Comparison of ENCODE assay signal across 17 cellular contexts in the genomic region with DNA sequence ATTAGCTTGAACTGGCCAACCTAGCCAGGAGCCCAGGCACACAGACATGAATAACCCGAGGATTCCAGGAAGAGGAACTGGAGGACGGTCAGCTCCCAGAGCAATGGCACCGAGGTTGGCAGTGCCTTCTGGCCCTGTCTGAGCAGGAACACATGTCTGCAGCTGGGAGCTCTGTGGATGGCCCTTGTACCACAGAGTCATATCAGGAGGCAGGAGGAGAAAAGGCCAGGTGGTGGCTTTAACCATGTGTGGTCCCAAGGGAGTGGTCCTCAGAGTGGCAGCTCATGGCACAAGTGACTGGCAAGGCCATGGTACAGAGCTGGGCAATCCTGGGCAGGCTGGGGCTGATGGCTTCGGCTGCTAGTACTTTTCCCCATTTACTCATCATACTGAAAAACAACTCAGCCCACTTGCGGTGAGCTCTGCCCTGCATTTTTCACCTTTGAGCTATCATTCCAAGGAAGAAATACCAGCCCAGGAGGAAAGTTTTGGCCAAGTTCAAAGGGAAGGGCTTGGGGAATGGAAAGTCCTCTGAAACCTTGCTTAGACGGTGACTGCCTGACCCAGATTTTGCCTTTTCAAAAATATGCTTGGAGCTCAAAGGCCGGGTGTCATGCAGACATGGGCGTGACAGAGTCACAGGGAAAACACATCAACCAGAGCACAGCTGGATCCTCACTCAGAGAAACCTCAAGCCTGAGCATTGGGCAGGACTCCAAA. TPM values are rescaled to one million over a fixed set of nuclear protein-coding genes. Genes with fewer than 3 reads are reported as not detected.
DNase-seq lines count a peak whose midpoint lies in the region; ATAC-seq and TF ChIP-seq lines count a peak whose summit lies in the region.
"Had no signal": no experiment of that assay in that cellular context is flagged by ENCODE, and none has a peak within 500 bp of the region (broad histone marks: within the 10 kb centered on the region; RNA-seq: fewer than 3 reads in every experiment).

No MANE protein-coding gene starts in this region.

- no peak for DNase-seq in Right ventricle myocardium inferior (ENCODE audit: missing footprints)
- DNase-seq in right cardiac atrium = no peak
- peak; percentile 53 to 70 for DNase-seq in SJCRH30
- DNase-seq in kidney tubule cell (ENCODE audit: low spot score) = peak; percentile 41
- DNase-seq in tibial nerve (ENCODE audit: low spot score in 2 of 2) = peak; percentile 35 to 50
- no peak for DNase-seq in stimulated activated naive CD4-positive, alpha-beta T cell treated with Interleukin-2 at 50 U/mL for 16 hours (lab: John Stamatoyannopoulos, UW)
- no peak for DNase-seq in NCI-H1105 treated with DMSO at 0.1 percent for 48 hours (lab: John Stamatoyannopoulos, UW)
- DNase-seq: activated effector memory CD4-positive, alpha-beta T cell treated with anti-CD3 and anti-CD28 coated beads, Interleukin-2, amount 50 U/mL, for 16 hours; Caco-2; endodermal cell; Karpas-422; NCI-H446 treated with DMSO at 0.1 percent for 48 hours; upper lobe of right lung had no signal

- H3K9me3 ChIP-seq in right cardiac atrium (ENCODE audit: control insufficient read depth, low read length) (no peaks in the 10 kb centered on the region), SJCRH30 (replicated peaks) (no peaks in the 10 kb centered on the region), tibial nerve (no peaks in the 10 kb centered on the region)
- H3K9me3 ChIP-seq: A549, Caco-2, neutrophil, upper lobe of right lung had no signal

- ATAC-seq in Right ventricle myocardium inferior = peak; percentile 69
- ATAC-seq in right cardiac atrium = no peak
- ATAC-seq in GM21381 (IDR thresholded peaks at IDR 0.05; ENCODE audit: unreplicated experiment) = no peak
- ATAC-seq: A549, upper lobe of right lung had no signal

- TF ChIP-seq EP300 in tibial nerve (IDR thresholded peaks at IDR 0.05) = peak in 1 of 2 donors; percentile 31

- 57% methylated on average over 8 of the region's 8 CpGs for WGBS in right cardiac atrium
- WGBS in tibial nerve, 2 donors = 61 to 62% methylated on average over 8 of the region's 8 CpGs

- no peak for TF ChIP-seq CTCF in tibial nerve (IDR thresholded peaks at IDR 0.05)

- H3K4me3 ChIP-seq in right cardiac atrium (ENCODE audit: low read length) (no peak overlapping the region), SJCRH30 (no peak overlapping the region), tibial nerve (no peak overlapping the region)
- H3K4me3 ChIP-seq: A549, lung, upper lobe of right lung had no signal

- H3K27me3 ChIP-seq in right cardiac atrium (ENCODE audit: control insufficient read depth, insufficient read depth) (no peaks in the 10 kb centered on the region), SJCRH30 (no peaks in the 10 kb centered on the region), tibial nerve (no peaks in the 10 kb centered on the region)
- H3K27me3 ChIP-seq: upper lobe of right lung had no signal

- H3K4me1 ChIP-seq in right cardiac atrium (ENCODE audit: control insufficient read depth, insufficient read depth, low read length) (peaks cover 6% of the 10 kb centered on the region), SJCRH30 (peaks cover 28% of the 10 kb centered on the region), tibial nerve (peaks cover 0 to 30% (median 5%) of the 10 kb centered on the region in 4 donors)
- H3K4me1 ChIP-seq: A549, Caco-2 had no signal

- intact Hi-C loops in Right ventricle myocardium inferior (cut with DNase I) (no loop called here), right cardiac atrium (cut with DNase I) (no loop called here)

- no peaks in the 10 kb centered on the region for H3K36me3 ChIP-seq in SJCRH30
- H3K36me3 ChIP-seq in tibial nerve = no peaks in the 10 kb centered on the region
- H3K36me3 ChIP-seq: neutrophil, upper lobe of right lung had no signal

- no peak overlapping the region for H3K27ac ChIP-seq in right cardiac atrium (ENCODE audit: low read length)
- H3K27ac ChIP-seq in SJCRH30 = no peak overlapping the region
- peak overlapping the region in 2 of 4 donors; percentile 51 to 55 for H3K27ac ChIP-seq in tibial nerve
- H3K27ac ChIP-seq: A549, neutrophil, upper lobe of right lung had no signal

- TF ChIP-seq POLR2A in tibial nerve (IDR thresholded peaks at IDR 0.05) = no peak

RNA-seq across cellular contexts. Expression of a gene that starts 25.7 kb away (rescaled TPM):
- total RNA-seq in Right ventricle myocardium inferior (0.54 TPM), right cardiac atrium (under 1 TPM; 0.59 to 0.96 (median 0.79) TPM), tibial nerve (10 to 100 TPM in 2 of 4 donors, 1 to 10 TPM in 2; 4.1 to 14.9 (median 10.1) TPM)
- 0.77 TPM for polyA plus RNA-seq in right cardiac atrium
- total RNA-seq in SJCRH30 (2014; rRNA removed; shearing (Covaris generic)) = 8.1 and 8.7 TPM in 2 replicates

Comparison
In these comparisons a context has a peak if more than half of its experiments do, and no peak if none do; other contexts are left out.
1. DNase-seq: peak in SJCRH30 (2 of 2), kidney tubule cell (single experiment) and tibial nerve (2 of 2); none in Right ventricle myocardium inferior (single experiment), right cardiac atrium (0 of 3), stimulated activated naive CD4-positive, alpha-beta T cell treated with Interleukin-2 at 50 U/mL for 16 hours (single experiment) and NCI-H1105 treated with DMSO at 0.1 percent for 48 hours (single experiment).